ENCODE assay signal across 24 cellular contexts in the genomic region with DNA sequence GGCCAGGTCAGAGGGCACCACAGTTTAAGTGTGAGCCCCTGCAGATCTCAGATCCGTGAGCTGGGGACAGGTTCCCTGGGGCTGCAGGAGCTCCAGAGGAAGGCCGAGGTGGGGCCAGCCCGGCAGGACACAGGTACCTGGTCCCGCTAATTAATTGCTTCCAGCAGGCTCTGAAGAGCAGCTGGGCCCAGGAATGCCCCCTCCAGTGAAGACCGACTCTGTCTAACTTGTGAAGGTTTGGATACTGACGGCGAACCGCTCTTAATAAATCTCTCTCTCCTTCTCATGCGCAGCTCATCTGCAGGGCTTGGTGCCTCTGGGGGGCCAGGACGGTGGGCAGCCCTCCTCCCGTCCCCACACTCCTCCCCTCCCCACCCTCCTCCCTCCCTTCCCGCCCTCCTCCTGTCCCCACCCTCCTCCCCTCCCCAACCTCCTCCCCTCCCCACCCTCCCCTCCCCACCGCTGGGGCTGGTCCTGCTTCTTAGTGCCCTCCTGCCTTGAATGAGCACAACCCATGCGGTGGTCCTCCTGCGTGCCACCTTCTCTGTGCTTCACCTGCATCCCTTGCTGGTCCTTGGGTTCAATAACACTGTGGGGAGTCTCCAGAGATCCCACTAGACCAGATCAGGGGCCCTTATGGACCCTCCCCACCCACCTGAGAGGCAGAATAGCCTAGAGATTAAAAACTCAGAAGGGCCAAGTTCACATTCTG. TPM values are rescaled to one million over a fixed set of nuclear protein-coding genes. Genes with fewer than 3 reads are reported as not detected.
DNase-seq lines count a peak whose midpoint lies in the region; ATAC-seq and TF ChIP-seq lines count a peak whose summit lies in the region.
"Had no signal": no experiment of that assay in that cellular context is flagged by ENCODE, and none has a peak within 500 bp of the region (broad histone marks: within the 10 kb centered on the region; RNA-seq: fewer than 3 reads in every experiment).

No MANE protein-coding gene starts in this region.

- no peak overlapping the region for H3K9ac ChIP-seq in neural progenitor cell

- peak; percentile 24 for ATAC-seq in stimulated activated naive CD8-positive, alpha-beta T cell treated with anti-CD3 and anti-CD28 coated beads, Interleukin-15, amount 100 ng/mL, for 72 hours
- ATAC-seq in stimulated activated naive CD8-positive, alpha-beta T cell treated with anti-CD3 and anti-CD28 coated beads, Interleukin-15, Interleukin-2, amounts not matched to agents 100 U/mL and 50 U/mL, for 24 hours, result no peak
- ATAC-seq in WTC11 (peak; percentile 5; the same call in 1 of the 2 replicates), GM21786 (IDR thresholded peaks at IDR 0.05; ENCODE audit: unreplicated experiment) (no peak)

- no peaks in the 10 kb centered on the region for H3K27me3 ChIP-seq in neural progenitor cell
- H3K27me3 ChIP-seq: colonic mucosa had no signal

- no peaks in the 10 kb centered on the region for H3K79me2 ChIP-seq in neural progenitor cell (ENCODE audit: low read depth)

- no peaks in the 10 kb centered on the region for H3F3A ChIP-seq in neural progenitor cell (ENCODE audit: low read depth)

- H3K9me3 Mint-ChIP-seq in stimulated activated naive CD8-positive, alpha-beta T cell treated with anti-CD3 and anti-CD28 coated beads, Interleukin-15, amount 100 ng/mL, for 72 hours, result peaks cover 13% of the 10 kb centered on the region in 2 donors
- H3K9me3 Mint-ChIP-seq in WTC11 (peaks cover 14% of the 10 kb centered on the region), neural progenitor cell (peaks cover 10% of the 10 kb centered on the region)

- no peaks in the 10 kb centered on the region for H3K4me1 Mint-ChIP-seq in stimulated activated naive CD8-positive, alpha-beta T cell treated with anti-CD3 and anti-CD28 coated beads, Interleukin-15, amount 100 ng/mL, for 72 hours
- H3K4me1 Mint-ChIP-seq in WTC11 (peaks cover 23% of the 10 kb centered on the region), neural progenitor cell (peaks cover 31% of the 10 kb centered on the region)
- H3K4me1 Mint-ChIP-seq: CD4-positive, alpha-beta memory T cell; stimulated activated memory B cell treated with anti-CD40 and anti-IgM and Interleukin-4, amounts not matched to agents 10 μg/mL and 1 μg/mL and 100 μg/mL, for 72 hours had no signal

- no peaks in the 10 kb centered on the region for H4K20me1 ChIP-seq in neural progenitor cell (ENCODE audit: low read depth)

- no peak for TF ChIP-seq CTCF in WTC11 (IDR thresholded peaks at IDR 0.05)
- TF ChIP-seq CTCF in neural progenitor cell (IDR thresholded peaks at IDR 0.05), result no peak

- no peaks in the 10 kb centered on the region for H3K36me3 ChIP-seq in neural progenitor cell
- H3K36me3 ChIP-seq: adrenal gland, colonic mucosa, esophagus muscularis mucosa, thoracic aorta had no signal

- H3K27me3 Mint-ChIP-seq in stimulated activated naive CD8-positive, alpha-beta T cell treated with anti-CD3 and anti-CD28 coated beads, Interleukin-15, amount 100 ng/mL, for 72 hours, result no peaks in the 10 kb centered on the region
- peaks cover 4% of the 10 kb centered on the region; the same call in 1 of the 2 replicates for H3K27me3 Mint-ChIP-seq in WTC11 (ENCODE audit: low read depth)
- H3K27me3 Mint-ChIP-seq in neural progenitor cell (ENCODE audit: insufficient read depth, low read depth), result peaks cover 11% of the 10 kb centered on the region

- H3K4me3 Mint-ChIP-seq in stimulated activated naive CD8-positive, alpha-beta T cell treated with anti-CD3 and anti-CD28 coated beads, Interleukin-15, amount 100 ng/mL, for 72 hours, result no peak overlapping the region
- H3K4me3 Mint-ChIP-seq in WTC11 (no peak overlapping the region), neural progenitor cell (no peak overlapping the region)
- H3K4me3 Mint-ChIP-seq: CD4-positive, alpha-beta memory T cell; IgD-negative memory B cell; stimulated activated memory B cell treated with anti-CD40 and anti-IgM and Interleukin-4, amounts not matched to agents 10 μg/mL and 1 μg/mL and 100 μg/mL, for 72 hours had no signal

- H3K9me3 ChIP-seq in neural progenitor cell (ENCODE audit: low read depth), result no peaks in the 10 kb centered on the region
- H3K9me3 ChIP-seq: adrenal gland, colonic mucosa, esophagus muscularis mucosa, thoracic aorta had no signal

- CTCF ChIA-PET in WTC11 (lab: Charles Lee), result interaction anchor here (0.7 to 1.2 kb wide), 5 partner anchors 9 to 159 kb away, joined by 3 to 5 read pairs (median 4); no protein-coding TSS in a partner anchor

- H3K4me3 ChIP-seq in neural progenitor cell, result no peak overlapping the region
- H3K4me3 ChIP-seq: adrenal gland, colonic mucosa, esophagus muscularis mucosa, thoracic aorta had no signal

- peak overlapping the region; percentile 40 for H2AFZ ChIP-seq in neural progenitor cell (replicated peaks)

- DNase-seq in stimulated activated naive CD8-positive, alpha-beta T cell treated with anti-CD3 and anti-CD28 coated beads, Interleukin-15, amount 100 ng/mL, for 72 hours, result no peak
- DNase-seq in stimulated activated naive CD8-positive, alpha-beta T cell treated with anti-CD3 and anti-CD28 coated beads, Interleukin-15, Interleukin-2, amounts not matched to agents 100 U/mL and 50 U/mL, for 24 hours, result no peak
- peak; percentile 13 for DNase-seq in WTC11 (ENCODE audit: low spot score)
- DNase-seq in neural progenitor cell (ENCODE audit: low spot score), result no peak
- DNase-seq in activated CD8-positive, alpha-beta memory T cell treated with anti-CD3 and anti-CD28 coated beads, Interleukin-2, amount 50 U/mL, for 4 hours, result no peak
- no peak for DNase-seq in activated CD4-positive, alpha-beta T cell treated with anti-CD3 and anti-CD28 coated beads for 48 hours
- DNase-seq in superior temporal gyrus (ENCODE audit: extremely low spot score), result no peak
- DNase-seq: activated CD4-positive, alpha-beta T cell treated with anti-CD3 and anti-CD28 coated beads, Interleukin-2, amount 50 U/mL, for 4 hours; activated gamma-delta T cell; adrenal gland; CD4-positive, alpha-beta memory T cell; colonic mucosa; foreskin melanocyte; mammary epithelial cell; NCI-H1930; NCI-H2227 treated with DMSO at 0.1 percent for 48 hours; NCI-H69; nucleus accumbens; stimulated activated CD4-positive, alpha-beta T cell treated with anti-CD3 and anti-CD28 coated beads, Interleukin-4, amount 100 ng/mL, for 1 hour had no signal

- POLR2A ChIA-PET in WTC11 (lab: Charles Lee), result no interaction called here

- H3K4me1 ChIP-seq in neural progenitor cell, result peaks cover 24% of the 10 kb centered on the region
- H3K4me1 ChIP-seq: adrenal gland, colonic mucosa, esophagus muscularis mucosa had no signal

- H3K4me2 ChIP-seq in neural progenitor cell, result no peak overlapping the region

- H3K36me3 Mint-ChIP-seq in WTC11, result peaks cover 2% of the 10 kb centered on the region; the same call in 1 of the 2 replicates
- no peaks in the 10 kb centered on the region for H3K36me3 Mint-ChIP-seq in neural progenitor cell
- H3K36me3 Mint-ChIP-seq: IgD-negative memory B cell had no signal

- H3K27ac Mint-ChIP-seq in stimulated activated naive CD8-positive, alpha-beta T cell treated with anti-CD3 and anti-CD28 coated beads, Interleukin-15, amount 100 ng/mL, for 72 hours, result peak overlapping the region in 1 of 2 donors; percentile 62
- H3K27ac Mint-ChIP-seq in WTC11, result no peak overlapping the region
- no peak overlapping the region for H3K27ac Mint-ChIP-seq in neural progenitor cell
- H3K27ac Mint-ChIP-seq: CD4-positive, alpha-beta memory T cell; IgD-negative memory B cell; stimulated activated memory B cell treated with anti-CD40 and anti-IgM and Interleukin-4, amounts not matched to agents 10 μg/mL and 1 μg/mL and 100 μg/mL, for 72 hours had no signal

- H3K27ac ChIP-seq in neural progenitor cell, result no peak overlapping the region
- H3K27ac ChIP-seq: adrenal gland, colonic mucosa, esophagus muscularis mucosa, thoracic aorta had no signal

TF ChIP-seq in WTC11, 78 proteins besides CTCF, POLR2A, EP300 and RAD21:
- no peak for TF ChIP-seq CREM (CRISPR knock-in tag; IDR thresholded peaks at IDR 0.05)
- 0 out of 2 replicates have a peak, but pooled peaks have one; percentile 4 for TF ChIP-seq ZNF263 (CRISPR knock-in tag; IDR thresholded peaks at IDR 0.05; ENCODE audit: low read depth)
- TF ChIP-seq IRF2 (CRISPR knock-in tag; IDR thresholded peaks at IDR 0.05; ENCODE audit: borderline replicate concordance, low read depth), result no peak
- TF ChIP-seq, protein P1, sequence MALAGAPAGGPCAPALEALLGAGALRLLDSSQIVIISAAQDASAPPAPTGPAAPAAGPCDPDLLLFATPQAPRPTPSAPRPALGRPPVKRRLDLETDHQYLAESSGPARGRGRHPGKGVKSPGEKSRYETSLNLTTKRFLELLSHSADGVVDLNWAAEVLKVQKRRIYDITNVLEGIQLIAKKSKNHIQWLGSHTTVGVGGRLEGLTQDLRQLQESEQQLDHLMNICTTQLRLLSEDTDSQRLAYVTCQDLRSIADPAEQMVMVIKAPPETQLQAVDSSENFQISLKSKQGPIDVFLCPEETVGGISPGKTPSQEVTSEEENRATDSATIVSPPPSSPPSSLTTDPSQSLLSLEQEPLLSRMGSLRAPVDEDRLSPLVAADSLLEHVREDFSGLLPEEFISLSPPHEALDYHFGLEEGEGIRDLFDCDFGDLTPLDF (CRISPR knock-in tag; IDR thresholded peaks at IDR 0.05), result no peak
TF ChIP-seq in WTC11: peak in this region for 1.

RNA-seq across cellular contexts. Expression of a gene that starts 38.3 kb away (rescaled TPM):
- total RNA-seq in WTC11 (2021) (114 to 131 TPM (median 129 TPM) in 3 replicates), neural progenitor cell (ENCODE audit: low replicate concordance) (9.8 and 13.7 TPM in 2 replicates)

Comparison
In these comparisons a context has a peak if more than half of its experiments do, and no peak if none do; other contexts are left out.
1. ATAC-seq: peak in stimulated activated naive CD8-positive, alpha-beta T cell treated with anti-CD3 and anti-CD28 coated beads, Interleukin-15, amount 100 ng/mL, for 72 hours (single experiment) and WTC11 (single experiment); none in stimulated activated naive CD8-positive, alpha-beta T cell treated with anti-CD3 and anti-CD28 coated beads, Interleukin-15, Interleukin-2, amounts not matched to agents 100 U/mL and 50 U/mL, for 24 hours (single experiment) and GM21786 (single experiment).